15 cellular contexts compared by ENCODE assay signal in genomic region chrX:69025802-69026301, GRCh38.
DNase-seq lines count a peak whose midpoint lies in the region; ATAC-seq, FAIRE-seq and TF ChIP-seq lines count a peak whose summit lies in the region.
"Had no signal": no experiment of that assay in that cellular context is flagged by ENCODE, and none has a peak within 500 bp of the region (broad histone marks: within the 10 kb centered on the region; RNA-seq: fewer than 3 reads in every experiment).

No MANE protein-coding gene starts in this region.

- H3K79me2 ChIP-seq in keratinocyte (ENCODE audit: control insufficient read depth, insufficient read depth, low read length) = no peaks in the 10 kb centered on the region

- H3K4me3 ChIP-seq in keratinocyte (ENCODE audit: control insufficient read depth in 2 of 3, extremely low read depth in 1 of 3, insufficient read depth in 2 of 3, low read depth in 1 of 3, low read length in 3 of 3) = no peak overlapping the region

- no peak overlapping the region for H2AFZ ChIP-seq in keratinocyte (ENCODE audit: control insufficient read depth, low read length)

- intact Hi-C loops in posterior vena cava (cut with DNase I) = no loop called here

- peak; percentile 2 for DNase-seq in AG08396 (ENCODE audit: low spot score)
- DNase-seq in M059J (ENCODE audit: low read depth) = peak; percentile 81
- no peak for DNase-seq in chondrocyte (ENCODE audit: low spot score)
- peak; percentile 90 for DNase-seq in keratinocyte (ENCODE audit: low read depth, low spot score)
- no peak for DNase-seq in middle frontal gyrus (ENCODE audit: extremely low spot score, low spot score)
- DNase-seq in T-helper 2 cell treated with Interferon-gamma antibody and Interleukin-4, amounts not matched to agents 5 μg/mL and 100 μg/mL, for 36 hours (ENCODE audit: low spot score) = no peak
- DNase-seq in posterior vena cava (ENCODE audit: low spot score) = no peak
- DNase-seq: amniotic stem cell; effector memory CD8-positive, alpha-beta T cell; NCI-H187; stimulated activated CD4-positive, alpha-beta T cell treated with anti-CD3 and anti-CD28 coated beads, Interleukin-1b, Interleukin-23, amount 100 ng/mL, for 48 hours had no signal

- H3K9ac ChIP-seq in keratinocyte (ENCODE audit: control insufficient read depth, extremely low read depth, insufficient read depth, low read length) = peak overlapping the region; percentile 79

- peaks cover 42% of the 10 kb centered on the region for H3K4me1 ChIP-seq in keratinocyte (ENCODE audit: control insufficient read depth, extremely low read depth, insufficient read depth, low read length)

- H3K9me1 ChIP-seq in keratinocyte (ENCODE audit: control insufficient read depth, extremely low read depth, insufficient read depth, low read length) = no peaks in the 10 kb centered on the region

- peak; percentile 78 for FAIRE-seq in keratinocyte (lab: Jason Lieb, UNC)

- dilution Hi-C loops in keratinocyte (cut with MboI; ENCODE audit: extremely low pct_ligation_motif_present, low sequenced_read_pairs) = no loop called here

- H3K4me3 Mint-ChIP-seq in chondrocyte (ENCODE audit: unreplicated experiment) = no peak overlapping the region
- no peak overlapping the region for H3K4me3 Mint-ChIP-seq in T-helper 2 cell treated with Interferon-gamma antibody and Interleukin-4, amounts not matched to agents 5 μg/mL and 100 μg/mL, for 36 hours
- H3K4me3 Mint-ChIP-seq: effector memory CD8-positive, alpha-beta T cell; IgD-negative memory B cell had no signal

- no peak for TF ChIP-seq CTCF in chondrocyte (IDR thresholded peaks at IDR 0.05)
- peak in 1 of 3 experiments; percentile 36 for TF ChIP-seq CTCF in keratinocyte (optimal IDR thresholded peaks at IDR 0.05 in 1 of 3, IDR thresholded peaks at IDR 0.05 in 1 of 3, conservative IDR thresholded peaks at IDR 0.05 in 1 of 3; ENCODE audit: extremely low read depth in 1 of 3, insufficient read depth in 2 of 3, low read length in 3 of 3)

- H3K4me1 Mint-ChIP-seq in chondrocyte (ENCODE audit: low read depth) = peaks cover 25% of the 10 kb centered on the region
- no peaks in the 10 kb centered on the region for H3K4me1 Mint-ChIP-seq in T-helper 2 cell treated with Interferon-gamma antibody and Interleukin-4, amounts not matched to agents 5 μg/mL and 100 μg/mL, for 36 hours (ENCODE audit: low read depth)

- H3K36me3 Mint-ChIP-seq in chondrocyte (ENCODE audit: low read depth) = no peaks in the 10 kb centered on the region
- H3K36me3 Mint-ChIP-seq in T-helper 2 cell treated with Interferon-gamma antibody and Interleukin-4, amounts not matched to agents 5 μg/mL and 100 μg/mL, for 36 hours (ENCODE audit: low read depth) = no peaks in the 10 kb centered on the region

- H3K9me3 ChIP-seq in keratinocyte (ENCODE audit: control insufficient read depth, low read depth, low read length) = no peaks in the 10 kb centered on the region

- peaks cover 12% of the 10 kb centered on the region for H3K9me3 Mint-ChIP-seq in chondrocyte (ENCODE audit: low read depth)
- H3K9me3 Mint-ChIP-seq in T-helper 2 cell treated with Interferon-gamma antibody and Interleukin-4, amounts not matched to agents 5 μg/mL and 100 μg/mL, for 36 hours = no peaks in the 10 kb centered on the region
- H3K9me3 Mint-ChIP-seq: effector memory CD8-positive, alpha-beta T cell; IgD-negative memory B cell had no signal

- H3K27me3 ChIP-seq in keratinocyte (ENCODE audit: control insufficient read depth, extremely low read depth, insufficient read depth, low read length) = no peaks in the 10 kb centered on the region

- H3K27me3 Mint-ChIP-seq in chondrocyte (ENCODE audit: low read depth) = no peaks in the 10 kb centered on the region
- H3K27me3 Mint-ChIP-seq in T-helper 2 cell treated with Interferon-gamma antibody and Interleukin-4, amounts not matched to agents 5 μg/mL and 100 μg/mL, for 36 hours (ENCODE audit: low read depth) = no peaks in the 10 kb centered on the region
- H3K27me3 Mint-ChIP-seq: effector memory CD8-positive, alpha-beta T cell; IgD-negative memory B cell; progenitor cell of endocrine pancreas had no signal

- H3K27ac ChIP-seq in keratinocyte (ENCODE audit: control insufficient read depth, insufficient read depth, low read length) = peak overlapping the region; percentile 98

- H4K20me1 ChIP-seq in keratinocyte (ENCODE audit: control insufficient read depth, extremely low read depth, insufficient read depth, low read length) = no peaks in the 10 kb centered on the region

- H3K36me3 ChIP-seq in keratinocyte (ENCODE audit: control insufficient read depth in 2 of 2, extremely low read depth in 1 of 2, insufficient read depth in 2 of 2, low read length in 2 of 2) = no peaks in the 10 kb centered on the region

- H3K4me2 ChIP-seq in keratinocyte (ENCODE audit: control insufficient read depth, extremely low read depth, insufficient read depth, low read depth, low read length) = no peak overlapping the region

- no peak for ATAC-seq in GM19467 (IDR thresholded peaks at IDR 0.05; ENCODE audit: unreplicated experiment)
- ATAC-seq: activated CD4-positive, CD25-positive, alpha-beta regulatory T cell treated with anti-CD3 and anti-CD28 coated beads, Interleukin-2, amount 50 U/mL, for 24 hours; effector memory CD8-positive, alpha-beta T cell had no signal

- H3K27ac Mint-ChIP-seq in chondrocyte (ENCODE audit: unreplicated experiment) = peak overlapping the region; percentile 59
- H3K27ac Mint-ChIP-seq in T-helper 2 cell treated with Interferon-gamma antibody and Interleukin-4, amounts not matched to agents 5 μg/mL and 100 μg/mL, for 36 hours = no peak overlapping the region
- H3K27ac Mint-ChIP-seq: effector memory CD8-positive, alpha-beta T cell; IgD-negative memory B cell; progenitor cell of endocrine pancreas had no signal

Comparison
In these comparisons a context has a peak if more than half of its experiments do, and no peak if none do; other contexts are left out.
1. DNase-seq: peak in AG08396 (single experiment), M059J (single experiment) and keratinocyte (single experiment); none in chondrocyte (single experiment), middle frontal gyrus (single experiment), T-helper 2 cell treated with Interferon-gamma antibody and Interleukin-4, amounts not matched to agents 5 μg/mL and 100 μg/mL, for 36 hours (single experiment) and posterior vena cava (single experiment).